Comparison of ENCODE assay signal across 7 cellular contexts in genomic region chr9:4792054-4792571, GRCh38. TPM values are rescaled to one million over a fixed set of nuclear protein-coding genes. Genes with fewer than 3 reads are reported as not detected.
DNase-seq lines count a peak whose midpoint lies in the region; ATAC-seq and TF ChIP-seq lines count a peak whose summit lies in the region.

No MANE protein-coding gene starts in this region.

- H3K9me3 ChIP-seq in osteoblast (ENCODE audit: low read depth, low read length), result no peaks in the 10 kb centered on the region

- CTCF ChIA-PET in RWPE1 (lab: Yijun Ruan, JAX), result no interaction called here

- H2AFZ ChIP-seq in osteoblast (ENCODE audit: low read length), result peak overlapping the region; percentile 98

- no peak for DNase-seq in RWPE1 (ENCODE audit: low spot score)
- peak; percentile 92 for DNase-seq in osteoblast (ENCODE audit: insufficient read length, low spot score, missing footprints)
- no peak for DNase-seq in UCSD-AML1 (lab: John Stamatoyannopoulos, UW; ENCODE audit: unreplicated experiment)
- DNase-seq in ecto neural progenitor cell (ENCODE audit: low spot score), result no peak

- H3K4me2 ChIP-seq in osteoblast (ENCODE audit: insufficient read depth, low read length), result peak overlapping the region; percentile 94

- TF ChIP-seq CTCF in RWPE1 (conservative IDR thresholded peaks at IDR 0.05; ENCODE audit: low read depth) (no peak), osteoblast (IDR thresholded peaks at IDR 0.05; ENCODE audit: extremely low read depth, low read depth, low read length) (no peak)

- H3K27me3 ChIP-seq in osteoblast (ENCODE audit: insufficient read depth, low read length), result no peaks in the 10 kb centered on the region

- peak; percentile 35 for ATAC-seq in GM18909 (IDR thresholded peaks at IDR 0.05; ENCODE audit: poor library complexity, unreplicated experiment)
- ATAC-seq in HG02852 (IDR thresholded peaks at IDR 0.05; ENCODE audit: unreplicated experiment), result peak; percentile 37
- ATAC-seq in esophagus mucosa, result peak; percentile 46

- H3K36me3 ChIP-seq in osteoblast (ENCODE audit: insufficient read depth, low read length), result no peaks in the 10 kb centered on the region

- H3K4me1 ChIP-seq in osteoblast (ENCODE audit: insufficient read depth, low read length), result peaks cover 11% of the 10 kb centered on the region

- peak overlapping the region; percentile 80 for H3K4me3 ChIP-seq in osteoblast (ENCODE audit: insufficient read depth, low read length)

- peaks cover 40% of the 10 kb centered on the region for H3K79me2 ChIP-seq in osteoblast (ENCODE audit: insufficient read depth, low read length)

- POLR2A ChIA-PET in RWPE1 (lab: Yijun Ruan, JAX; ENCODE audit: low non-redundant PET), result no interaction called here

- H3K27ac ChIP-seq in RWPE1, result peak overlapping the region; percentile 74
- H3K27ac ChIP-seq in osteoblast (ENCODE audit: low read depth, low read length), result no peak overlapping the region

- H4K20me1 ChIP-seq in osteoblast (ENCODE audit: insufficient read depth, low read length), result peaks cover 17% of the 10 kb centered on the region

RNA-seq across cellular contexts. Expression of gene RCL1, which starts 0.6 kb away (rescaled TPM):
- 13.9 TPM for total RNA-seq in esophagus mucosa
- total RNA-seq in osteoblast, result 11.5 and 15.6 TPM in 2 replicates

RNA-seq across cellular contexts. Expression of gene AK3, which starts 51.1 kb away (rescaled TPM):
- total RNA-seq in esophagus mucosa (65.6 TPM), osteoblast (48.9 and 77.2 TPM in 2 replicates)
